ENCODE assay signal across 8 cellular contexts in the genomic region with DNA sequence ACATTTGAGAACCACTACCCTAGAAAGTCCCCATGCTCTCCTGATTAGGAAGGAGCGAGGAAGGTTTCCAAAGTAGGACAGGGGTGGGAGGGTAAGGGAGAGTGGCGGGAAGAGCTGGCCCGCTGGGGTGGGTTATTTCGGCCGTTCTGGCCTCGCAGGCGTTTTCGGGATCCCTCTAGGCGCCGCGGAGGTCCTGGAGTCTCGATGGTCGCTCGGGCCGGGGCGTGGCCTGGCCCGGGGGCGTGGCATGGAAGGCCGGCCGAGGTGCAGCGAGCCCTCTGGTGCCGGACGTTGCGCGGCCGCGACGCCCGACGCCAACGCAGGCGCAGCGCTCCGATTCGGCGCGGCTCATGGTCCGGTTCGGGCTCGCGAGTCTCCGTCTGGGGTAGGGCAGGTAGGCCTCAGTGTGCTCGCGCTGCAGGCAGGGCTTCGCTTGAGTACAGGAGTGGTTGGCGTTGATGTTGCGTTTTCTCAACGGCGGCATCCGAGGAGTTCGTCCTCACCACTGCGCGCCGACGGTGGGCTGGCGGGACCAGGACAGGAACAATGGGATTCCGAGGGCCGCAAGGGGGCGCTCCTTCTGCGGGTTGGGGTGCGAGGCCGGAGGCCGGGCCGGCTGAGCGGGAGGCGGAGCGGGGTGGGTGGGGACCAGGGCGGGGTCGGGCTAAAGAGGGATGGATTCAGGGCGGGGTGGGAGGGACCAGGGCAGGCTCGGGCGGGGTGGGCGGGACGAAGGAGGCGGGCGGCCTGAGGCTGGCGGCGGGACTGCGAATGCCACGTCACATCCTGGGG. TPM values are rescaled to one million over a fixed set of nuclear protein-coding genes. Genes with fewer than 3 reads are reported as not detected.
DNase-seq lines count a peak whose midpoint lies in the region; ATAC-seq and TF ChIP-seq lines count a peak whose summit lies in the region.

A gene with protein sequence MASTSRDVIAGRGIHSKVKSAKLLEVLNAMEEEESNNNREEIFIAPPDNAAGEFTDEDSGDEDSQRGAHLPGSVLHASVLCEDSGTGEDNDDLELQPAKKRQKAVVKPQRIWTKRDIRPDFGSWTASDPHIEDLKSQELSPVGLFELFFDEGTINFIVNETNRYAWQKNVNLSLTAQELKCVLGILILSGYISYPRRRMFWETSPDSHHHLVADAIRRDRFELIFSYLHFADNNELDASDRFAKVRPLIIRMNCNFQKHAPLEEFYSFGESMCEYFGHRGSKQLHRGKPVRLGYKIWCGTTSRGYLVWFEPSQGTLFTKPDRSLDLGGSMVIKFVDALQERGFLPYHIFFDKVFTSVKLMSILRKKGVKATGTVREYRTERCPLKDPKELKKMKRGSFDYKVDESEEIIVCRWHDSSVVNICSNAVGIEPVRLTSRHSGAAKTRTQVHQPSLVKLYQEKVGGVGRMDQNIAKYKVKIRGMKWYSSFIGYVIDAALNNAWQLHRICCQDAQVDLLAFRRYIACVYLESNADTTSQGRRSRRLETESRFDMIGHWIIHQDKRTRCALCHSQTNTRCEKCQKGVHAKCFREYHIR (plus strand): TSS at position 287 of the 792 bp plus-strand sequence. CDS start 7,628 bp downstream, outside the sequence.

- no peaks in the 10 kb centered on the region for H3K9me3 ChIP-seq in CD4-positive, CD25-positive, alpha-beta regulatory T cell (ENCODE audit: control insufficient read depth in 2 of 2, low read length in 2 of 2)
- H3K9me3 ChIP-seq in duodenal mucosa (ENCODE audit: control insufficient read depth in 1 of 2, low read length in 2 of 2), result no peaks in the 10 kb centered on the region
- no peaks in the 10 kb centered on the region for H3K9me3 ChIP-seq in lung (ENCODE audit: control insufficient read depth in 2 of 2, insufficient read depth in 1 of 2, low read length in 1 of 2)

- peak; percentile 82 to 84 for ATAC-seq in CD4-positive, CD25-positive, alpha-beta regulatory T cell (ENCODE audit: low read depth in 2 of 2)
- ATAC-seq in GM19372 (IDR thresholded peaks at IDR 0.05; ENCODE audit: low read depth, unreplicated experiment) (peak; percentile 89), HG03521 (IDR thresholded peaks at IDR 0.05; ENCODE audit: unreplicated experiment) (peak; percentile 90), lung (ENCODE audit: insufficient read depth, low FRiP score) (peak; percentile 94)

- peak within 1 kb of the TSS; percentile 83 to 99 (median 98) for H3K4me3 Mint-ChIP-seq in CD4-positive, CD25-positive, alpha-beta regulatory T cell

- peaks cover 4% of the 10 kb centered on the region for H3K27me3 ChIP-seq in CD4-positive, CD25-positive, alpha-beta regulatory T cell (ENCODE audit: control insufficient read depth, insufficient read depth, low read length)
- H3K27me3 ChIP-seq in duodenal mucosa (ENCODE audit: control insufficient read depth in 1 of 2, insufficient read depth in 2 of 2, low read length in 2 of 2), result no peaks in the 10 kb centered on the region
- no peaks in the 10 kb centered on the region for H3K27me3 ChIP-seq in lung (ENCODE audit: control insufficient read depth, insufficient read depth)

- peaks cover 13 to 42% (median 26%) of the 10 kb centered on the region in 4 donors for H3K4me1 Mint-ChIP-seq in CD4-positive, CD25-positive, alpha-beta regulatory T cell

- DNase-seq in CD4-positive, CD25-positive, alpha-beta regulatory T cell, result peak; percentile 88 to 93 (median 90)
- DNase-seq in NCI-H748 (lab: John Stamatoyannopoulos, UW; ENCODE audit: unreplicated experiment) (peak; percentile 91), lung (ENCODE audit: low spot score) (peak; percentile 93)
- DNase-seq in activated CD4-positive, alpha-beta T cell treated with anti-CD3 and anti-CD28 coated beads, Interleukin-2, amount 50 U/mL, for 48 hours, result peak; percentile 98
- DNase-seq in stimulated activated CD4-positive, alpha-beta T cell treated with anti-CD3 and anti-CD28 coated beads, TNF-alpha, amount 100 ng/mL, for 24 hours (ENCODE audit: low read depth in 3 of 3), result peak; percentile 92 to 95 (median 94)

- H3K9me3 Mint-ChIP-seq in CD4-positive, CD25-positive, alpha-beta regulatory T cell, result no peaks in the 10 kb centered on the region

- TF ChIP-seq CTCF in lung (IDR thresholded peaks at IDR 0.05; ENCODE audit: control extremely low read depth, extremely low read depth), result peak; percentile 41

- peak within 1 kb of the TSS; percentile 73 to 98 for H3K9ac ChIP-seq in duodenal mucosa (ENCODE audit: low read depth in 1 of 2, low read length in 2 of 2)

- H3K27ac Mint-ChIP-seq in CD4-positive, CD25-positive, alpha-beta regulatory T cell, result peak within 1 kb of the TSS; percentile 92 to 98 (median 98)

- peak within 1 kb of the TSS; percentile 79 for H3K4me3 ChIP-seq in CD4-positive, CD25-positive, alpha-beta regulatory T cell (ENCODE audit: low read depth, low read length)
- H3K4me3 ChIP-seq in duodenal mucosa (ENCODE audit: low read depth in 1 of 2, low read length in 2 of 2) (peak within 1 kb of the TSS; percentile 84 to 96), lung (peak within 1 kb of the TSS; percentile 95)

- H3K36me3 ChIP-seq in CD4-positive, CD25-positive, alpha-beta regulatory T cell (ENCODE audit: control insufficient read depth, insufficient read depth, low read length), result no peaks in the 10 kb centered on the region
- H3K36me3 ChIP-seq in duodenal mucosa (ENCODE audit: control insufficient read depth in 1 of 2, insufficient read depth in 2 of 2, low read length in 2 of 2) (no peaks in the 10 kb centered on the region), lung (ENCODE audit: control insufficient read depth in 2 of 2, insufficient read depth in 2 of 2, low read length in 2 of 2) (peaks cover 0 to 7% of the 10 kb centered on the region in 2 donors)

- peaks cover 14% of the 10 kb centered on the region for H3K4me1 ChIP-seq in CD4-positive, CD25-positive, alpha-beta regulatory T cell (ENCODE audit: control insufficient read depth, insufficient read depth, low read length, poor library complexity, severe bottlenecking)
- H3K4me1 ChIP-seq in duodenal mucosa (ENCODE audit: control insufficient read depth in 1 of 2, insufficient read depth in 2 of 2, low read length in 2 of 2) (peaks cover 5 to 12% of the 10 kb centered on the region in 2 donors), lung (ENCODE audit: control insufficient read depth in 2 of 2, insufficient read depth in 2 of 2, low read length in 2 of 2) (peaks cover 5 to 7% of the 10 kb centered on the region in 2 donors)

- H3K36me3 Mint-ChIP-seq in CD4-positive, CD25-positive, alpha-beta regulatory T cell, result peaks cover 14% of the 10 kb centered on the region

- 1% methylated on average over 61 to 80 of the region's 80 CpGs for WGBS in lung, 2 donors

- peaks cover 5% of the 10 kb centered on the region for H3K27me3 Mint-ChIP-seq in CD4-positive, CD25-positive, alpha-beta regulatory T cell

- peak within 1 kb of the TSS; percentile 86 for H3K27ac ChIP-seq in CD4-positive, CD25-positive, alpha-beta regulatory T cell (ENCODE audit: insufficient read depth, low read length, poor library complexity, severe bottlenecking)
- H3K27ac ChIP-seq in duodenal mucosa (ENCODE audit: low read depth, low read length), result peak within 1 kb of the TSS; percentile 94
- H3K27ac ChIP-seq in lung (ENCODE audit: low read depth in 1 of 2, low read length in 1 of 2), result peak within 1 kb of the TSS; percentile 87 to 100

RNA-seq across cellular contexts. Expression of the gene that starts here (rescaled TPM):
- 3.2 TPM for total RNA-seq in CD4-positive, CD25-positive, alpha-beta regulatory T cell
- 10 to 100 TPM in 1 of 4 donors, 1 to 10 TPM in 3; 7.2 to 10.8 (median 8.3) TPM for polyA plus RNA-seq in CD4-positive, CD25-positive, alpha-beta regulatory T cell
- 10 to 100 TPM in 1 of 2 donors, 1 to 10 TPM in 1; 5.8 to 12.5 TPM for total RNA-seq in lung
- 1 to 10 TPM; 3.5 to 4.2 TPM for polyA plus RNA-seq in lung

Comparison
In these comparisons a context has a peak if more than half of its experiments do, and no peak if none do; other contexts are left out.
1. Peak in every context shown above with its lines: DNase-seq, ATAC-seq, H3K4me3 ChIP-seq and H3K27ac ChIP-seq.